8 cellular contexts compared by ENCODE assay signal in genomic region chr13:44437356-44438233, GRCh38.
DNase-seq lines count a peak whose midpoint lies in the region; ATAC-seq and TF ChIP-seq lines count a peak whose summit lies in the region.

No MANE protein-coding gene starts in this region.

- peaks cover 7% of the 10 kb centered on the region for H3K27me3 ChIP-seq in CD8-positive, alpha-beta memory T cell (ENCODE audit: insufficient read depth, low read length, poor library complexity, severe bottlenecking)
- peaks cover 4% of the 10 kb centered on the region for H3K27me3 ChIP-seq in HL-60 (ENCODE audit: insufficient read depth, poor library complexity, severe bottlenecking)
- H3K27me3 ChIP-seq in Panc1 (ENCODE audit: control insufficient read depth, insufficient read depth, low read length), result no peaks in the 10 kb centered on the region

- CTCF ChIA-PET in CD8-positive, alpha-beta memory T cell (lab: Charles Lee), result interaction anchor here (0.7 to 3.5 kb wide), 9 partner anchors 203 to 558 kb away, joined by 3 to 21 read pairs (median 5); partner anchors contain the start of genes CCDC122 and LACC1
- CTCF ChIA-PET in Panc1 (lab: Charles Lee), result interaction anchor here (0.7 to 1.1 kb wide), 2 partner anchors 291 to 529 kb away, joined by 8 to 13 read pairs; no protein-coding TSS in a partner anchor

- BruUV-seq in Panc1 (replicated peaks; lab: Mats Ljungman, UMichigan), result no TSS peak

- intact Hi-C loops in Panc1 (cut with micrococcal nuclease; ENCODE audit: unreplicated experiment), result loop anchor here (1.0 kb wide), 2 partner anchors 386 to 532 kb away; no protein-coding TSS in a partner anchor

- peaks cover 0 to 10% (median 0%) of the 10 kb centered on the region in 3 donors for H3K36me3 Mint-ChIP-seq in CD8-positive, alpha-beta memory T cell
- H3K36me3 Mint-ChIP-seq in mesothelial cell of epicardium, result peaks cover 15% of the 10 kb centered on the region
- no peaks in the 10 kb centered on the region for H3K36me3 Mint-ChIP-seq in T-helper 2 cell treated with Interferon-gamma antibody and Interleukin-4, amounts not matched to agents 5 μg/mL and 100 μg/mL, for 36 hours (ENCODE audit: low read depth)

- H3K27ac ChIP-seq in CD8-positive, alpha-beta memory T cell (ENCODE audit: low read depth, low read length), result peak overlapping the region; percentile 47
- H3K27ac ChIP-seq in HL-60 (replicated peaks), result no peak overlapping the region
- H3K27ac ChIP-seq in Panc1 (ENCODE audit: low read length), result peak overlapping the region; percentile 63

- H3K4me1 Mint-ChIP-seq in CD8-positive, alpha-beta memory T cell, result peaks cover 29 to 37% (median 31%) of the 10 kb centered on the region in 3 donors
- peaks cover 32% of the 10 kb centered on the region for H3K4me1 Mint-ChIP-seq in mesothelial cell of epicardium
- peaks cover 20% of the 10 kb centered on the region for H3K4me1 Mint-ChIP-seq in T-helper 2 cell treated with Interferon-gamma antibody and Interleukin-4, amounts not matched to agents 5 μg/mL and 100 μg/mL, for 36 hours (ENCODE audit: low read depth)

- H3K36me3 ChIP-seq in CD8-positive, alpha-beta memory T cell (ENCODE audit: insufficient read depth, low read length), result no peaks in the 10 kb centered on the region
- peaks cover 12% of the 10 kb centered on the region; the same call in 1 of the 2 replicates for H3K36me3 ChIP-seq in Panc1 (ENCODE audit: control insufficient read depth, insufficient read depth, low read length)

- in situ Hi-C loops in Panc1 (cut with HindIII; ENCODE audit: low pct_unique_long_range_greater_than_20kb, low sequenced_read_pairs), result no loop called here

- TF ChIP-seq CTCF in HL-60 (IDR thresholded peaks at IDR 0.05; ENCODE audit: insufficient read depth, low read length), result no peak
- TF ChIP-seq CTCF in Panc1 (IDR thresholded peaks at IDR 0.05), result peak; percentile 39; the same call in 1 of the 2 replicates
- peak; percentile 72 for TF ChIP-seq CTCF in mesothelial cell of epicardium (IDR thresholded peaks at IDR 0.05; ENCODE audit: unreplicated experiment)

- H3K27me3 Mint-ChIP-seq in CD8-positive, alpha-beta memory T cell, result peaks cover 9% of the 10 kb centered on the region in 2 donors
- no peaks in the 10 kb centered on the region for H3K27me3 Mint-ChIP-seq in mesothelial cell of epicardium (ENCODE audit: low read depth)
- peaks cover 72% of the 10 kb centered on the region for H3K27me3 Mint-ChIP-seq in T-helper 2 cell treated with Interferon-gamma antibody and Interleukin-4, amounts not matched to agents 5 μg/mL and 100 μg/mL, for 36 hours (ENCODE audit: low read depth)

- peak overlapping the region in 3 of 8 donors; percentile 55 to 85 (median 77) for H3K27ac Mint-ChIP-seq in CD8-positive, alpha-beta memory T cell
- peak overlapping the region; percentile 88 for H3K27ac Mint-ChIP-seq in mesothelial cell of epicardium
- H3K27ac Mint-ChIP-seq in T-helper 2 cell treated with Interferon-gamma antibody and Interleukin-4, amounts not matched to agents 5 μg/mL and 100 μg/mL, for 36 hours, result no peak overlapping the region

- peak overlapping the region; percentile 51 for H3K4me3 ChIP-seq in CD8-positive, alpha-beta memory T cell (ENCODE audit: low read length)
- H3K4me3 ChIP-seq in HL-60 (replicated peaks; ENCODE audit: insufficient read depth, low read length), result peak overlapping the region; percentile 51
- peak overlapping the region; percentile 50 to 61 for H3K4me3 ChIP-seq in Panc1 (ENCODE audit: low read depth in 2 of 2, low read length in 2 of 2)

- no peaks in the 10 kb centered on the region for H3K9me3 Mint-ChIP-seq in CD8-positive, alpha-beta memory T cell
- no peaks in the 10 kb centered on the region for H3K9me3 Mint-ChIP-seq in mesothelial cell of epicardium
- no peaks in the 10 kb centered on the region for H3K9me3 Mint-ChIP-seq in T-helper 2 cell treated with Interferon-gamma antibody and Interleukin-4, amounts not matched to agents 5 μg/mL and 100 μg/mL, for 36 hours

- no peak for ATAC-seq in Panc1
- ATAC-seq in HG03095 (IDR thresholded peaks at IDR 0.05; ENCODE audit: unreplicated experiment), result no peak
- no peak for ATAC-seq in HG03354 (IDR thresholded peaks at IDR 0.05; ENCODE audit: poor library complexity, severe bottlenecking, unreplicated experiment)

- peak in 2 of 5 donors; percentile 51 to 55 for DNase-seq in CD8-positive, alpha-beta memory T cell
- DNase-seq in HL-60 (ENCODE audit: low read depth in 1 of 2, low spot score in 1 of 2), result no peak
- no peak for DNase-seq in Panc1 (ENCODE audit: low read depth, low spot score)
- DNase-seq in dermis blood vessel endothelial cell, result peak; percentile 70
- no peak for DNase-seq in mesothelial cell of epicardium (ENCODE audit: low spot score in 2 of 2, unreplicated experiment in 2 of 2)
- no peak for DNase-seq in T-helper 2 cell treated with Interferon-gamma antibody and Interleukin-4, amounts not matched to agents 5 μg/mL and 100 μg/mL, for 36 hours (ENCODE audit: low spot score)

- H3K9me3 ChIP-seq in CD8-positive, alpha-beta memory T cell (ENCODE audit: low read length), result no peaks in the 10 kb centered on the region
- H3K9me3 ChIP-seq in Panc1 (ENCODE audit: control insufficient read depth, insufficient read depth, low read depth, low read length), result no peaks in the 10 kb centered on the region

- H3K4me1 ChIP-seq in CD8-positive, alpha-beta memory T cell (ENCODE audit: insufficient read depth, low read length), result peaks cover 22% of the 10 kb centered on the region
- H3K4me1 ChIP-seq in Panc1 (ENCODE audit: control insufficient read depth, insufficient read depth, low read length), result peaks cover 6% of the 10 kb centered on the region; the same call in 1 of the 2 replicates

- peak overlapping the region; percentile 75 to 94 (median 87) for H3K4me3 Mint-ChIP-seq in CD8-positive, alpha-beta memory T cell
- H3K4me3 Mint-ChIP-seq in mesothelial cell of epicardium, result peak overlapping the region; percentile 89
- H3K4me3 Mint-ChIP-seq in T-helper 2 cell treated with Interferon-gamma antibody and Interleukin-4, amounts not matched to agents 5 μg/mL and 100 μg/mL, for 36 hours, result no peak overlapping the region

- POLR2A ChIA-PET in CD8-positive, alpha-beta memory T cell (lab: Charles Lee), result interaction anchor here (0.6 kb wide), 1 partner anchor 54 kb away, joined by 3 read pairs; no protein-coding TSS in a partner anchor
- POLR2A ChIA-PET in Panc1 (lab: Charles Lee), result interaction anchor here (0.6 to 1.3 kb wide), 3 partner anchors 131 to 450 kb away, joined by 3 to 4 read pairs (median 3); no protein-coding TSS in a partner anchor
